Comparison of ENCODE assay signal across 8 cellular contexts in genomic region chr2:222572761-222573174, GRCh38.
DNase-seq lines count a peak whose midpoint lies in the region; ATAC-seq and TF ChIP-seq lines count a peak whose summit lies in the region.

No MANE protein-coding gene starts in this region.

- TF ChIP-seq POLR2A in body of pancreas (IDR thresholded peaks at IDR 0.05): no peak
- TF ChIP-seq POLR2A in right lobe of liver (IDR thresholded peaks at IDR 0.05): no peak

- peaks cover 12% of the 10 kb centered on the region for H3K4me1 ChIP-seq in body of pancreas
- H3K4me1 ChIP-seq in right lobe of liver: peaks cover 0 to 18% (median 7%) of the 10 kb centered on the region in 4 donors
- no peaks in the 10 kb centered on the region; the same call in 1 of the 2 replicates for H3K4me1 ChIP-seq in SJCRH30

- H3K27ac ChIP-seq in 22Rv1: peak overlapping the region; percentile 49
- H3K27ac ChIP-seq in body of pancreas: peak overlapping the region in 3 of 4 donors; percentile 10 to 41 (median 25)
- peak overlapping the region in 1 of 3 donors; percentile 33 for H3K27ac ChIP-seq in right lobe of liver
- H3K27ac ChIP-seq in SJCRH30: no peak overlapping the region

- H3K27me3 ChIP-seq in body of pancreas (no peaks in the 10 kb centered on the region), right lobe of liver (no peaks in the 10 kb centered on the region), SJCRH30 (no peaks in the 10 kb centered on the region)

- WGBS in body of pancreas, 2 donors: 43 to 59% methylated on average over 1 of the region's 1 CpG
- 50% methylated on average over 1 of the region's 1 CpG for WGBS in right lobe of liver (ENCODE audit: insufficient coverage, low coverage, low lambda C conversion rate, missing lambda C conversion rate)

- H3K36me3 ChIP-seq in body of pancreas (replicated peaks in 1 of 2; ENCODE audit: insufficient read depth in 1 of 2, low read depth in 2 of 2) (peaks cover 0 to 4% of the 10 kb centered on the region in 2 donors), right lobe of liver (peaks cover 0 to 7% (median 3%) of the 10 kb centered on the region in 4 donors), SJCRH30 (peaks cover 21% of the 10 kb centered on the region)

- H3K4me3 ChIP-seq in body of pancreas (no peak overlapping the region), right lobe of liver (no peak overlapping the region), SJCRH30 (no peak overlapping the region)

- ATAC-seq in body of pancreas (peak; percentile 71), right lobe of liver (peak; percentile 66 to 97 (median 92))

- TF ChIP-seq CTCF in 22Rv1 (IDR thresholded peaks at IDR 0.05) (no peak), body of pancreas (IDR thresholded peaks at IDR 0.05) (no peak), right lobe of liver (IDR thresholded peaks at IDR 0.05) (no peak), GM20000 (IDR thresholded peaks at IDR 0.05; ENCODE audit: extremely low read depth, missing control alignments) (no peak)

- intact Hi-C loops in body of pancreas (cut with DNase I) (no loop called here), right lobe of liver (cut with DNase I) (no loop called here)

- H3K9me3 ChIP-seq in body of pancreas (no peaks in the 10 kb centered on the region), right lobe of liver (no peaks in the 10 kb centered on the region), SJCRH30 (replicated peaks) (no peaks in the 10 kb centered on the region)

- DNase-seq in HuH-7 (ENCODE audit: low spot score) (peak; percentile 14), body of pancreas (peak in 3 of 4 donors; percentile 13 to 25 (median 18)), right lobe of liver (peak in 2 of 3 donors; percentile 24 to 51), SJCRH30 (no peak), DMS153 treated with DMSO at 0.1 percent for 48 hours (lab: John Stamatoyannopoulos, UW; ENCODE audit: unreplicated experiment) (no peak), cerebellum (ENCODE audit: low spot score) (no peak), GM20000 (ENCODE audit: low spot score) (no peak)

Comparison
In these comparisons a context has a peak if more than half of its experiments do, and no peak if none do; other contexts are left out.
1. DNase-seq: peak in HuH-7 (single experiment), body of pancreas (3 of 4) and right lobe of liver (2 of 3); none in SJCRH30 (0 of 2), DMS153 treated with DMSO at 0.1 percent for 48 hours (single experiment), cerebellum (single experiment) and GM20000 (single experiment).